12 cellular contexts compared by ENCODE assay signal in the genomic region with DNA sequence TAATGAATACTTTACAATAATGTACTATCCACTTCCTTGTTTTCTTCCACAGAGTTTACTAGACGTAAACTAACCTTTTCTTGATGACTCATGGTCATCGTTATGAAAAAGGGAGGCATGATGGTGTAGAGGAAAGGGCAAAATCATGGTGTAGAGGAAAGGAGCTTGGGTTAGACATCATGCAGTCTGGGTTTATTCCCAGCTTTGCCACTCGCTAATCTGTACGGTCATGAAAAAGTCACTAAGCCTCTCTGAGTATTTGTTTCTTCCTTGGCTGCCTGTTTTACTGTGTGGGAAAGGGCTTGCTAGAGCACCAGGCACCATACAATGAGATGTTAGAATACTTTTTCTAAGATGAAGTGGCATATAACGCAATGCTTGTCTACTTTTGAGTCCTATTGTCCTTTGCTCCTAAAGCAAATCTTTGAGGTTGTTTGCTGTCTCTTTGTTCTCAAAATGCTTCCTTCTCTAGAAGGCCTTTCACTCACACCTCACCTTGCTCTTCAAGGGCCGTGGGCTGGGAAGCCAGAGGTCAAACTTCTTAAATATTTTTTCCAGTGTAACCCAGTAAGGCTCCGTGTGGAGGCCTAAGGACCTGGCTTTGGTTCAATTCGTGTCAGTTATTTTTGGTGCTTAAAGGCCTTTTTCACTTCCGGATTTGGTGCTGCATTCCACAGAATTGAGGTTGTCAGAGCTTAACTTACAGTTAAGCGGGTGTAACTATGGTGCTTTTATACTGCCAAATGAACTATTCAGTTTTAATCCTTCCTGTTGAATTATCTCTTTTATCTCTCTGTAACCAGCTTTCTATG. TPM values are rescaled to one million over a fixed set of nuclear protein-coding genes. Genes with fewer than 3 reads are reported as not detected.
DNase-seq lines count a peak whose midpoint lies in the region; ATAC-seq, FAIRE-seq and TF ChIP-seq lines count a peak whose summit lies in the region.
"Had no signal": no experiment of that assay in that cellular context is flagged by ENCODE, and none has a peak within 500 bp of the region (broad histone marks: within the 10 kb centered on the region; RNA-seq: fewer than 3 reads in every experiment).

No MANE protein-coding gene starts in this region.

- H3K9me3 ChIP-seq in endodermal cell (ENCODE audit: control insufficient read depth, low read length): no peaks in the 10 kb centered on the region
- H3K9me3 ChIP-seq in parathyroid adenoma (ENCODE audit: control insufficient read depth, low read length): no peaks in the 10 kb centered on the region
- H3K9me3 ChIP-seq in upper lobe of left lung: no peaks in the 10 kb centered on the region
- H3K9me3 ChIP-seq: adrenal gland, neutrophil had no signal

- no peaks in the 10 kb centered on the region for H3K36me3 ChIP-seq in endodermal cell (ENCODE audit: control insufficient read depth, insufficient read depth, low read length)
- H3K36me3 ChIP-seq in parathyroid adenoma (ENCODE audit: control insufficient read depth, insufficient read depth, low read length): no peaks in the 10 kb centered on the region
- H3K36me3 ChIP-seq in upper lobe of left lung: no peaks in the 10 kb centered on the region
- H3K36me3 ChIP-seq: adrenal gland, neutrophil had no signal

- H3K4me3 ChIP-seq in endodermal cell (ENCODE audit: low read length) (no peak overlapping the region), parathyroid adenoma (ENCODE audit: low read depth, low read length) (no peak overlapping the region), upper lobe of left lung (no peak overlapping the region)
- H3K4me3 ChIP-seq: adrenal gland had no signal

- H3K4me3 Mint-ChIP-seq in endodermal cell: no peak overlapping the region

- no peak for TF ChIP-seq EP300 in upper lobe of left lung (IDR thresholded peaks at IDR 0.05)

- FAIRE-seq in GM19239 (lab: Jason Lieb, UNC): no peak

- H3K4me2 ChIP-seq in parathyroid adenoma (ENCODE audit: low read length): no peak overlapping the region

- H3K27me3 ChIP-seq in endodermal cell (ENCODE audit: control insufficient read depth, insufficient read depth, low read length, poor library complexity, severe bottlenecking) (no peaks in the 10 kb centered on the region), parathyroid adenoma (ENCODE audit: control insufficient read depth, insufficient read depth, low read length) (no peaks in the 10 kb centered on the region), upper lobe of left lung (no peaks in the 10 kb centered on the region)
- H3K27me3 ChIP-seq: adrenal gland, neutrophil had no signal

- peak overlapping the region; percentile 24 for H3K27ac Mint-ChIP-seq in endodermal cell

- H3K4me1 Mint-ChIP-seq in endodermal cell: peaks cover 33% of the 10 kb centered on the region

- H3K27ac ChIP-seq in endodermal cell (ENCODE audit: low read depth, low read length) (no peak overlapping the region), parathyroid adenoma (peak overlapping the region; percentile 39), upper lobe of left lung (peak overlapping the region in 2 of 4 donors; percentile 36 to 40)
- H3K27ac ChIP-seq: neutrophil had no signal

- TF ChIP-seq POLR2A in upper lobe of left lung (IDR thresholded peaks at IDR 0.05): no peak

- DNase-seq in EL (peak; percentile 43), NOMO-1 treated with DMSO at 0.1 percent for 48 hours (lab: John Stamatoyannopoulos, UW; ENCODE audit: unreplicated experiment) (peak; percentile 63), endodermal cell (no peak), GM19239 (ENCODE audit: insufficient read length, low spot score) (no peak), Right ventricle myocardium superior (no peak), upper lobe of left lung (no peak), NCI-H2029 (lab: John Stamatoyannopoulos, UW) (no peak)
- DNase-seq: NCI-H1694 treated with DMSO at 0.1 percent for 48 hours had no signal

- intact Hi-C loops in Right ventricle myocardium superior (cut with DNase I): no loop called here

- H3K79me2 ChIP-seq in parathyroid adenoma: no peaks in the 10 kb centered on the region

- no peaks in the 10 kb centered on the region for H3K27me3 Mint-ChIP-seq in endodermal cell (ENCODE audit: insufficient read depth)

- H3K4me1 ChIP-seq in endodermal cell (ENCODE audit: control insufficient read depth, insufficient read depth, low read length): peaks cover 17% of the 10 kb centered on the region
- H3K4me1 ChIP-seq in parathyroid adenoma: no peaks in the 10 kb centered on the region
- H3K4me1 ChIP-seq in upper lobe of left lung: peaks cover 0 to 7% (median 2%) of the 10 kb centered on the region in 4 donors

- no peak for TF ChIP-seq CTCF in endodermal cell (conservative IDR thresholded peaks at IDR 0.05)
- no peak for TF ChIP-seq CTCF in parathyroid adenoma (IDR thresholded peaks at IDR 0.05)
- no peak for TF ChIP-seq CTCF in upper lobe of left lung (IDR thresholded peaks at IDR 0.05)

- no peaks in the 10 kb centered on the region for H3K36me3 Mint-ChIP-seq in endodermal cell (ENCODE audit: low read depth)

- H2AFZ ChIP-seq in parathyroid adenoma: peak overlapping the region; percentile 62

- H3K9ac ChIP-seq in endodermal cell (ENCODE audit: extremely low read depth, low read length, poor library complexity, severe bottlenecking) (no peak overlapping the region), parathyroid adenoma (no peak overlapping the region)

- no peaks in the 10 kb centered on the region for H3K9me3 Mint-ChIP-seq in endodermal cell

- WGBS in endodermal cell (ENCODE audit: insufficient coverage in 1 of 2, insufficient read length in 1 of 2), 2 experiments: 85 to 87% methylated on average over 9 to 10 of the region's 10 CpGs
- WGBS in upper lobe of left lung, 2 donors: 46 to 49% methylated on average over 10 of the region's 10 CpGs

- ATAC-seq in Right ventricle myocardium superior (ENCODE audit: poor library complexity) (no peak), upper lobe of left lung (ENCODE audit: low FRiP score in 2 of 2) (no peak)

RNA-seq across cellular contexts. Expression of a gene that starts 9.9 kb away (rescaled TPM):
- 10 to 100 TPM; 26.9 to 40.6 TPM for total RNA-seq in endodermal cell
- 18.1 TPM for polyA plus RNA-seq in endodermal cell (2013, experiment 1 of 2)
- polyA plus RNA-seq in endodermal cell (2013, experiment 2 of 2): 17.5 TPM
- 16.4 TPM for total RNA-seq in Right ventricle myocardium superior
- total RNA-seq in upper lobe of left lung: 10 to 100 TPM; 14.7 to 34.8 (median 27.6) TPM

RNA-seq across cellular contexts. Expression of a gene that starts 48.5 kb away (rescaled TPM):
- under 1 TPM in 1 of 2 donors, not detected in 1; 0.26 TPM for total RNA-seq in endodermal cell
- polyA plus RNA-seq in endodermal cell (2013, experiment 1 of 2): 0.36 TPM
- polyA plus RNA-seq in endodermal cell (2013, experiment 2 of 2): 0.12 TPM
- not detected for total RNA-seq in Right ventricle myocardium superior
- total RNA-seq in upper lobe of left lung: not detected
- total RNA-seq: adrenal gland, glomerular endothelial cell had no signal
- polyA plus RNA-seq: adrenal gland had no signal

Comparison
In these comparisons a context has a peak if more than half of its experiments do, and no peak if none do; other contexts are left out.
1. DNase-seq: peak in EL (single experiment) and NOMO-1 treated with DMSO at 0.1 percent for 48 hours (single experiment); none in endodermal cell (single experiment), GM19239 (single experiment), Right ventricle myocardium superior (single experiment), upper lobe of left lung (0 of 2) and NCI-H2029 (single experiment).